Comparison of ENCODE assay signal across 1 cellular context in the genomic region with DNA sequence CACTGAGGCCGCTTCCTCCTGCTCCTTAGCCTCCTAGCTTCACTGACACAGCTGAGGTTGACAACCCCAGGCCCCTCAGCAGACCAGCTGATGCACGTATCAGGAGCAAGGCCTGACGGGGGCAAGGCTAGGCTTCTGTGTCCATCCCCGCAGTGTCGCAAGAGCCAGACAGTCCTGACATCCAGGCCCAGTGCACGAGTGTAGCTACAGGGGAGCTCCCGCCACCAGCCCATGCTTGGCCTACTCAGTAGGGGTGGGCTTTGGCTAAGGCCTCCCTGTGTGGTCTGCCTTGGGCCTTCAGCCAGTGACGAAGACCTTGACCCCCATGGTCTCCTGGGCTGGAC.
TF ChIP-seq lines count a peak whose summit lies in the region.

No MANE protein-coding gene starts in this region.

TF ChIP-seq in HEK293, 187 proteins besides CTCF, POLR2A, EP300 and RAD21:
- 0 out of 2 replicates have a peak, but pooled peaks have one; percentile 15 for TF ChIP-seq ZIC2 (tag by site-specific recombination; IDR thresholded peaks at IDR 0.05)
- no peak for TF ChIP-seq GFI1B (tag by site-specific recombination; IDR thresholded peaks at IDR 0.05)
